ENCODE assay signal across 8 cellular contexts in genomic region chr10:72364239-72364777, GRCh38. TPM values are rescaled to one million over a fixed set of nuclear protein-coding genes. Genes with fewer than 3 reads are reported as not detected.
DNase-seq lines count a peak whose midpoint lies in the region; ATAC-seq and TF ChIP-seq lines count a peak whose summit lies in the region.

No MANE protein-coding gene starts in this region.

- ATAC-seq in GM18868 (IDR thresholded peaks at IDR 0.05; ENCODE audit: unreplicated experiment) (peak; percentile 63), HG03354 (IDR thresholded peaks at IDR 0.05; ENCODE audit: poor library complexity, severe bottlenecking, unreplicated experiment) (peak; percentile 96), left colon (peak; percentile 93)
- peak; percentile 98 for ATAC-seq in activated CD4-positive, CD25-positive, alpha-beta regulatory T cell treated with anti-CD3 and anti-CD28 coated beads, Interleukin-2, amount 50 U/mL, for 24 hours

- intact Hi-C loops in left colon (cut with DNase I, micrococcal nuclease): loop anchor here in 1 of 2 donors (10.0 kb wide), 3 partner anchors 330 to 700 kb away; partner anchors contain the start of gene MCU

- peak; percentile 83 for DNase-seq in AG09309 (ENCODE audit: low read depth)
- peak; percentile 94 for DNase-seq in NCI-H460 (ENCODE audit: extremely low read depth, low read depth)
- DNase-seq in cerebellar nuclear complex (lab: John Stamatoyannopoulos, UW): peak; percentile 45 to 70
- DNase-seq in left colon: peak; percentile 72 to 88
- peak; percentile 85 for DNase-seq in stimulated activated CD4-positive, alpha-beta T cell treated with anti-CD3 and anti-CD28 coated beads, Interleukin-1b, Interleukin-23, amount 100 ng/mL, for 48 hours

- peak; percentile 98 for TF ChIP-seq CTCF in AG09309 (IDR thresholded peaks at IDR 0.05; ENCODE audit: control insufficient read depth, insufficient read depth, low read depth, low read length, missing control alignments)

- no peak overlapping the region; the same call in 1 of the 2 replicates for H3K4me3 ChIP-seq in AG09309 (ENCODE audit: control insufficient read depth, low read depth, low read length)

RNA-seq across cellular contexts. Expression of gene DNAJB12, which starts 9.6 kb away (rescaled TPM):
- 5.4 and 7.0 TPM in 2 replicates for total RNA-seq in NCI-H460 (2014; rRNA removed; shearing (Covaris generic))
- polyA plus RNA-seq in NCI-H460 (2014; cell fraction: nucleus; rRNA removed): 13.4 and 23.8 TPM in 2 replicates
- 10 to 100 TPM; 36.9 to 38.5 TPM for total RNA-seq in left colon
